10 cellular contexts compared by ENCODE assay signal in the genomic region with DNA sequence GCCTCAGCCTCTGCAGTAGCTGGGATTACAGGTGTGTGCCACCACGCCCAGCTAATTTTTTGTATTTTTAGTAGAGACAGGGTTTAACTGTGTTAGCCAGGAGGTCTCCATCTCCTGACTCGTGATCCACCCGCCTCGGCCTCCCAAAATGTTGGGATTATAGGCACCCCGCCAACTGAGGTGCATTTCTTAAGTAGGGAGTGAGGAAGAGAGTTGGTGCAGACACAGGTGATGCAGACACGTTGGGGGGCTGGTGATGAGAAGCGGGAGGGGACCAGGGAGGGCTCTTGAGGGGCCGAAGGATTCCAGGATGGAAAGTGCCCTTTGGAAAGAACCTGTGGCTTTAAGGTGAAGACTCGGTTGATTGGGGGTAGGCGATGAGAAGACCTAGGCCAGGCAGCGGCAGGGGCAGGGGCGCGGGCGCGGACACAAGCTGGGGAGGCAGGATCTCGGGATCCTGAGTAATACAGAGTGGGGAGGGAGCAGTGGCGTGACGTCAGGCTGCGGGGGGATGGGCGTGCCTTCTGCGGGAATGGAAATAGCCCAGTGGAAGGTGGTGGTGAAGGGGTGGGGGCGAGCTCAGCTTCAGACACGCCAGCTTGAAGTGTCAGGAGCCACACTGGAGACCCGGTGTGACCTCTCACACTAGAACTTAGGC. TPM values are rescaled to one million over a fixed set of nuclear protein-coding genes. Genes with fewer than 3 reads are reported as not detected.
A peak's percentile ranks its signal among the peaks of the same experiment; 100 is the strongest.
DNase-seq lines count a peak whose midpoint lies in the region; ATAC-seq and TF ChIP-seq lines count a peak whose summit lies in the region.
"Had no signal": no experiment of that assay in that cellular context is flagged by ENCODE, and none has a peak within 500 bp of the region (broad histone marks: within the 10 kb centered on the region; RNA-seq: fewer than 3 reads in every experiment).

No MANE protein-coding gene starts in this region.

- no peaks in the 10 kb centered on the region for H3K27me3 Mint-ChIP-seq in naive B cell
- H3K27me3 Mint-ChIP-seq in natural killer cell treated with Interleukin-12 subunit alpha and Interleukin-12 subunit beta and Interleukin-15 and Interleukin-18, amount 100 ng/mL, for 72 hours = no peaks in the 10 kb centered on the region

- H3K36me3 Mint-ChIP-seq in naive B cell = peaks cover 0 to 3% of the 10 kb centered on the region in 2 donors
- no peaks in the 10 kb centered on the region for H3K36me3 Mint-ChIP-seq in natural killer cell treated with Interleukin-12 subunit alpha and Interleukin-12 subunit beta and Interleukin-15 and Interleukin-18, amount 100 ng/mL, for 72 hours

- no peaks in the 10 kb centered on the region for H3K9me3 Mint-ChIP-seq in naive B cell
- no peaks in the 10 kb centered on the region for H3K9me3 Mint-ChIP-seq in natural killer cell treated with Interleukin-12 subunit alpha and Interleukin-12 subunit beta and Interleukin-15 and Interleukin-18, amount 100 ng/mL, for 72 hours

- peak overlapping the region in 5 of 8 donors; percentile 42 to 90 (median 64) for H3K4me3 Mint-ChIP-seq in naive B cell
- no peak overlapping the region for H3K4me3 Mint-ChIP-seq in natural killer cell treated with Interleukin-12 subunit alpha and Interleukin-12 subunit beta and Interleukin-15 and Interleukin-18, amount 100 ng/mL, for 72 hours

- H3K4me1 Mint-ChIP-seq in naive B cell = peaks cover 61 to 87% (median 87%) of the 10 kb centered on the region in 3 donors
- H3K4me1 Mint-ChIP-seq in natural killer cell treated with Interleukin-12 subunit alpha and Interleukin-12 subunit beta and Interleukin-15 and Interleukin-18, amount 100 ng/mL, for 72 hours (ENCODE audit: low read depth in 2 of 2) = peaks cover 38% of the 10 kb centered on the region in 2 donors

- DNase-seq in NCI-H82 (lab: John Stamatoyannopoulos, UW) = peak; percentile 50
- DNase-seq in fibroblast of peridontal ligament (ENCODE audit: extremely low read depth) = peak; percentile 62
- DNase-seq in naive B cell = no peak
- no peak for DNase-seq in activated naive CD4-positive, alpha-beta T cell treated with Interleukin-2 at 50 U/mL for 16 hours
- no peak for DNase-seq in natural killer cell treated with Interleukin-12 subunit alpha and Interleukin-12 subunit beta and Interleukin-15 and Interleukin-18, amount 100 ng/mL, for 72 hours (ENCODE audit: low spot score)
- no peak for DNase-seq in T-helper 2 cell
- DNase-seq: NCI-H1694, T-helper 1 cell had no signal

- TF ChIP-seq CTCF in 22Rv1 (IDR thresholded peaks at IDR 0.05) = no peak

- no peak for ATAC-seq in naive B cell (ENCODE audit: low read depth in 2 of 2)
- ATAC-seq in HG03280 (IDR thresholded peaks at IDR 0.05; ENCODE audit: unreplicated experiment) = no peak
- ATAC-seq in natural killer cell treated with Interleukin-12 subunit alpha and Interleukin-12 subunit beta and Interleukin-15 and Interleukin-18, amount 100 ng/mL, for 72 hours = no peak

- H3K27ac ChIP-seq in 22Rv1 = peak overlapping the region; percentile 92

- peak overlapping the region in 5 of 6 donors; percentile 85 to 100 (median 99) for H3K27ac Mint-ChIP-seq in naive B cell
- no peak overlapping the region for H3K27ac Mint-ChIP-seq in natural killer cell treated with Interleukin-12 subunit alpha and Interleukin-12 subunit beta and Interleukin-15 and Interleukin-18, amount 100 ng/mL, for 72 hours

RNA-seq across cellular contexts. Expression of a gene that starts 2.5 kb away (rescaled TPM):
- polyA plus RNA-seq in naive B cell (ENCODE audit: low read depth in 6 of 6) = 100 to 1,000 TPM in 3 of 6 donors, 10 to 100 TPM in 3; 75.4 to 114 (median 98.1) TPM
- 100 to 1,000 TPM; 103 to 146 TPM for total RNA-seq in natural killer cell treated with Interleukin-12 subunit alpha and Interleukin-12 subunit beta and Interleukin-15 and Interleukin-18, amount 100 ng/mL, for 72 hours

RNA-seq across cellular contexts. Expression of a gene that starts 8.9 kb away (rescaled TPM):
- 10 to 100 TPM; 17.6 to 24.0 (median 20.5) TPM for polyA plus RNA-seq in naive B cell (ENCODE audit: low read depth in 6 of 6)
- 10 to 100 TPM; 34.1 to 63.9 TPM for total RNA-seq in natural killer cell treated with Interleukin-12 subunit alpha and Interleukin-12 subunit beta and Interleukin-15 and Interleukin-18, amount 100 ng/mL, for 72 hours

RNA-seq across cellular contexts. Expression of a gene that starts 20.0 kb away (rescaled TPM):
- polyA plus RNA-seq in naive B cell (ENCODE audit: low read depth in 6 of 6) = 1 to 10 TPM; 2.4 to 5.7 (median 3.5) TPM
- not detected for total RNA-seq in natural killer cell treated with Interleukin-12 subunit alpha and Interleukin-12 subunit beta and Interleukin-15 and Interleukin-18, amount 100 ng/mL, for 72 hours

RNA-seq across cellular contexts. Expression of a gene that starts 26.6 kb away (rescaled TPM):
- polyA plus RNA-seq in naive B cell (ENCODE audit: low read depth in 6 of 6) = 10 to 100 TPM; 16.7 to 44.8 (median 38.9) TPM
- total RNA-seq in natural killer cell treated with Interleukin-12 subunit alpha and Interleukin-12 subunit beta and Interleukin-15 and Interleukin-18, amount 100 ng/mL, for 72 hours = 10 to 100 TPM; 71.3 to 76.8 TPM

RNA-seq across cellular contexts. Expression of a gene that starts 36.3 kb away (rescaled TPM):
- polyA plus RNA-seq in naive B cell (ENCODE audit: low read depth in 6 of 6) = 1 to 10 TPM in 4 of 6 donors, under 1 TPM in 2; 0.22 to 3.3 (median 2.5) TPM
- total RNA-seq in natural killer cell treated with Interleukin-12 subunit alpha and Interleukin-12 subunit beta and Interleukin-15 and Interleukin-18, amount 100 ng/mL, for 72 hours = 10 to 100 TPM; 22.0 to 39.9 TPM

Comparison
In these comparisons a context has a peak if more than half of its experiments do, and no peak if none do; other contexts are left out.
1. DNase-seq: peak in NCI-H82 (single experiment) and fibroblast of peridontal ligament (single experiment); none in naive B cell (single experiment), activated naive CD4-positive, alpha-beta T cell treated with Interleukin-2 at 50 U/mL for 16 hours (single experiment), natural killer cell treated with Interleukin-12 subunit alpha and Interleukin-12 subunit beta and Interleukin-15 and Interleukin-18, amount 100 ng/mL, for 72 hours (single experiment) and T-helper 2 cell (0 of 5).
2. H3K27ac Mint-ChIP-seq: peak in naive B cell (5 of 6); none in natural killer cell treated with Interleukin-12 subunit alpha and Interleukin-12 subunit beta and Interleukin-15 and Interleukin-18, amount 100 ng/mL, for 72 hours (0 of 2).